In the genomic region with DNA sequence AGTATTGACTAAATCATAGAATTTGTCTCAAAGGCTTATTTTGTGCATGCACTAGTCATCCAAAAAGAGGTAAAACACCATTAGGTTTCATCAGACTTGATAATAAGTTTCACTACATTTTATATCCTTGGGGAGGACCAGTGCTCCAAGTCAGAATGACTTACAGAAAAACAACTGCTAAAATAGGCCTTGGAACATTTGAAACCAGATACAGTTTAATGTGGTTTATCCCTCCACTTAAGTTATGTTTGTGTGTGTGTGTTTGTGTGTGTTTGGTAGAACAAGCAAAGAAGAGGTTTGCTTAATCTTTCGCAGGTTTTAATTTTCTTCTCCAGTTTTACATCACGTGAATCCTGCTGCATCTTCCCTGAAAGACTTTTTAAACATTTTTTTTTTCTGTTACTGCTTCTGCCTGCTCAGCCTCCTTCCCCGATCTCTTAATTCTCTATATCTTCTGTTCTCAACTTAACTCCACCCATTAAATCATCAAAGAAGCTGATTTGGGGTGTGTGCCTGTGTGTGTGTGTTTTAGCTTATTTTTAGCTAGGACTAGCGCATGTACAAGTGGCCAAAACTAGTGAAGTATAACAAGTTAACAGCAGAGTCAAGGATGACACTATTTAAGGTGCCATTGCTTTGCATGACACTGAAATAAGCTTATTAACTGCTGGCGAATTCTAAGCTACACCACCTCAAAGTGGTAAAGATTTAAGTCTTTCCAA, we compare ENCODE assay signal across 13 cellular contexts.
DNase-seq lines count a peak whose midpoint lies in the region; ATAC-seq and TF ChIP-seq lines count a peak whose summit lies in the region.
"Had no signal": no experiment of that assay in that cellular context is flagged by ENCODE, and none has a peak within 500 bp of the region (broad histone marks: within the 10 kb centered on the region; RNA-seq: fewer than 3 reads in every experiment).

No MANE protein-coding gene starts in this region.

- H3K4me1 ChIP-seq in uterus: no peaks in the 10 kb centered on the region

- peak; percentile 28 for ATAC-seq in GM18508 (IDR thresholded peaks at IDR 0.05; ENCODE audit: insufficient read depth, unreplicated experiment)
- peak; percentile 63 for ATAC-seq in GM21576 (IDR thresholded peaks at IDR 0.05; ENCODE audit: unreplicated experiment)
- ATAC-seq in HG03442 (IDR thresholded peaks at IDR 0.05; ENCODE audit: unreplicated experiment): peak; percentile 37

- H3K36me3 ChIP-seq in uterus: no peaks in the 10 kb centered on the region

- TF ChIP-seq CTCF in fibroblast of pulmonary artery (IDR thresholded peaks at IDR 0.05; ENCODE audit: low read length, missing control alignments): no peak
- no peak for TF ChIP-seq CTCF in uterus (IDR thresholded peaks at IDR 0.05)

- H3K27me3 ChIP-seq in uterus: no peaks in the 10 kb centered on the region
- H3K27me3 ChIP-seq: hepatocyte had no signal

- no peak for TF ChIP-seq POLR2A in uterus (IDR thresholded peaks at IDR 0.05)

- intact Hi-C loops in uterus (cut with DNase I; ENCODE audit: low total_unique reads): no loop called here

- H3K9me3 ChIP-seq in uterus: no peaks in the 10 kb centered on the region

- H3K4me3 ChIP-seq in fibroblast of pulmonary artery (replicated peaks; ENCODE audit: low read depth, low read length) (peak overlapping the region; percentile 10), uterus (no peak overlapping the region)
- H3K4me3 ChIP-seq: hepatocyte had no signal

- DNase-seq in fibroblast of pulmonary artery (ENCODE audit: low read depth) (peak; percentile 15), uterus (no peak), activated gamma-delta T cell (lab: John Stamatoyannopoulos, UW) (no peak), amniotic stem cell (lab: John Stamatoyannopoulos, UW) (no peak)
- no peak for DNase-seq in stimulated activated CD4-positive, alpha-beta T cell treated with anti-CD3 and anti-CD28 coated beads, Interleukin-2, amount 100 ng/mL, for 48 hours
- DNase-seq: activated naive CD4-positive, alpha-beta T cell treated with Interleukin-2 at 50 U/mL for 16 hours; Kasumi-1; retina; substantia nigra had no signal

- no peak overlapping the region for H3K27ac ChIP-seq in uterus
- H3K27ac ChIP-seq: hepatocyte had no signal
